Comparison of ENCODE assay signal across 17 cellular contexts in the genomic region with DNA sequence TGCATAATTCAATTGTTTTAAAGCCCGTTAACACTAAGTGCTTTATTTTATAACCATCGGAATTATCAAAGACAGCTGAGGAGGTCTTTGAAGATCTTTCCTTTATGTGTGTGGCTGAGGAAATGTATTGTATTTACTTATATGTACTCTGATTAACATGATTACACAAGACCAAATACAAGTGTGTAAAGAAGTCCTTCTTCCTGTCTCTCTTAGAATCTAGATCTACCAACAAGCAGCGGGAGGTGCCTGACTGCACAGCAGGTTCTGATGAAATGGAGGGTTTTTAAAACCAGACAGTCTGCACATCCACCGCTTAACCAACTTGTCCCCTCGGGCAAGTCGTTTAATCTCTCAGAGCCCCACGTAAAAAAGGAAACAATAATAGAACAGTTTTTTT.
"Had no signal": no experiment of that assay in that cellular context is flagged by ENCODE, and none has a peak within 500 bp of the region (broad histone marks: within the 10 kb centered on the region; RNA-seq: fewer than 3 reads in every experiment).

No MANE protein-coding gene starts in this region.

- H3K27ac ChIP-seq: gastroesophageal sphincter, left ventricle myocardium inferior, ovary, upper lobe of right lung had no signal

- H3K36me3 Mint-ChIP-seq: activated naive CD8-positive, alpha-beta T cell; brain; memory B cell had no signal

- H3K27me3 Mint-ChIP-seq: activated naive CD8-positive, alpha-beta T cell; dendritic cell treated with granulocyte-macrophage colony-stimulating factor and Interleukin-4, amounts not matched to agents 40 ng/mL and 50 ng/mL, for 4 days; stimulated activated naive CD8-positive, alpha-beta T cell treated with anti-CD3 and anti-CD28 coated beads, Interleukin-15, Interleukin-2, amounts not matched to agents 100 ng/mL and 50 ng/mL, for 24 hours had no signal

- H3K4me3 ChIP-seq: gastroesophageal sphincter, left ventricle myocardium inferior, ovary, upper lobe of right lung had no signal

- H3K27ac Mint-ChIP-seq: activated naive CD8-positive, alpha-beta T cell; dendritic cell treated with granulocyte-macrophage colony-stimulating factor and Interleukin-4, amounts not matched to agents 40 ng/mL and 50 ng/mL, for 4 days; effector memory CD8-positive, alpha-beta T cell; memory B cell; stimulated activated naive CD8-positive, alpha-beta T cell treated with anti-CD3 and anti-CD28 coated beads, Interleukin-15, Interleukin-2, amounts not matched to agents 100 ng/mL and 50 ng/mL, for 24 hours had no signal

- H3K4me1 ChIP-seq: gastroesophageal sphincter, upper lobe of right lung had no signal

- H3K4me3 Mint-ChIP-seq: activated naive CD8-positive, alpha-beta T cell; activated T-cell treated with anti-CD3 and anti-CD28 coated beads, Interleukin-2, amount 50 U/mL, for 4 hours; brain; dendritic cell treated with granulocyte-macrophage colony-stimulating factor and Interleukin-4, amounts not matched to agents 40 ng/mL and 50 ng/mL, for 4 days; effector memory CD8-positive, alpha-beta T cell; memory B cell; neural crest cell; stimulated activated naive CD8-positive, alpha-beta T cell treated with anti-CD3 and anti-CD28 coated beads, Interleukin-15, Interleukin-2, amounts not matched to agents 100 ng/mL and 50 ng/mL, for 24 hours had no signal

- ATAC-seq: activated T-cell treated with anti-CD3 and anti-CD28 coated beads, Interleukin-2, amount 50 U/mL, for 4 hours; effector memory CD8-positive, alpha-beta T cell; gastroesophageal sphincter; upper lobe of right lung had no signal

- H3K9me3 Mint-ChIP-seq: activated T-cell treated with anti-CD3 and anti-CD28 coated beads, Interleukin-2, amount 50 U/mL, for 4 hours; dendritic cell treated with granulocyte-macrophage colony-stimulating factor and Interleukin-4, amounts not matched to agents 40 ng/mL and 50 ng/mL, for 4 days; effector memory CD8-positive, alpha-beta T cell; memory B cell; neural crest cell; stimulated activated naive CD8-positive, alpha-beta T cell treated with anti-CD3 and anti-CD28 coated beads, Interleukin-15, Interleukin-2, amounts not matched to agents 100 ng/mL and 50 ng/mL, for 24 hours had no signal

- H3K36me3 ChIP-seq: gastroesophageal sphincter, left ventricle myocardium inferior, ovary, upper lobe of right lung had no signal

- H3K9me3 ChIP-seq: ovary, upper lobe of right lung had no signal

- DNase-seq: activated CD4-positive, alpha-beta T cell treated with anti-CD3 and anti-CD28 coated beads, Interleukin-2, amount 50 U/mL, for 48 hours; activated gamma-delta T cell; activated T-cell treated with anti-CD3 and anti-CD28 coated beads, Interleukin-2, amount 50 U/mL, for 4 hours; cerebellar nuclear complex; effector memory CD8-positive, alpha-beta T cell; islet precursor cell; left ventricle myocardium inferior; ovary; stimulated activated CD4-positive, alpha-beta T cell treated with anti-CD3 and anti-CD28 coated beads, Interleukin-12 subunit alpha, Interleukin-12 subunit beta, amount 100 ng/mL, for 4 hours; upper lobe of right lung had no signal

- H3K27me3 ChIP-seq: gastroesophageal sphincter, ovary, upper lobe of right lung had no signal

- H3K4me1 Mint-ChIP-seq: memory B cell had no signal
